Comparison of ENCODE assay signal across 17 cellular contexts in genomic region chr19:18100710-18101109, GRCh38. TPM values are rescaled to one million over a fixed set of nuclear protein-coding genes. Genes with fewer than 3 reads are reported as not detected.
A peak's percentile ranks its signal among the peaks of the same experiment; 100 is the strongest.
DNase-seq lines count a peak whose midpoint lies in the region; ATAC-seq and TF ChIP-seq lines count a peak whose summit lies in the region.
"Had no signal": no experiment of that assay in that cellular context is flagged by ENCODE, and none has a peak within 500 bp of the region (broad histone marks: within the 10 kb centered on the region; RNA-seq: fewer than 3 reads in every experiment).

No MANE protein-coding gene starts in this region.

- H2AFZ ChIP-seq in GM23338, result no peak overlapping the region; the same call in 1 of the 2 replicates

- peak; percentile 62 for ATAC-seq in GM23338
- no peak for ATAC-seq in esophagus mucosa
- no peak for ATAC-seq in sciatic nerve
- ATAC-seq in aorta (ENCODE audit: low FRiP score), result no peak

- no peaks in the 10 kb centered on the region for H3K79me2 ChIP-seq in GM23338 (replicated peaks; ENCODE audit: insufficient read depth)

- peaks cover 19% of the 10 kb centered on the region for H3K27me3 Mint-ChIP-seq in GM23338 (ENCODE audit: insufficient read depth, low read depth, poor library complexity)
- H3K27me3 Mint-ChIP-seq: activated naive CD4-positive, alpha-beta T cell treated with anti-CD3 and anti-CD28 coated beads, Interleukin-2, amount 50 U/mL, for 24 hours; naive B cell had no signal

- peak overlapping the region; percentile 21 for H3K4me3 ChIP-seq in GM23338
- H3K4me3 ChIP-seq in iPS-15b (ENCODE audit: low read depth, low read length), result peak overlapping the region; percentile 33
- no peak overlapping the region for H3K4me3 ChIP-seq in aorta (ENCODE audit: low read length in 2 of 2)

- H3K9me2 ChIP-seq in GM23338 (ENCODE audit: insufficient read depth), result no peaks in the 10 kb centered on the region

- intact Hi-C loops in sciatic nerve (cut with DNase I), result no loop called here
- intact Hi-C loops in aorta (cut with DNase I), result no loop called here

- no peak overlapping the region for H3K9ac ChIP-seq in iPS-15b (ENCODE audit: low read depth, low read length)

- H3K27me3 ChIP-seq in GM23338 (ENCODE audit: insufficient read depth) (peaks cover 16% of the 10 kb centered on the region; the same call in 1 of the 2 replicates), iPS-15b (ENCODE audit: control insufficient read depth, insufficient read depth, low read length) (peaks cover 5% of the 10 kb centered on the region), aorta (ENCODE audit: control insufficient read depth in 1 of 2, insufficient read depth in 2 of 2, low read length in 1 of 2) (no peaks in the 10 kb centered on the region)

- H3K4me1 ChIP-seq in GM23338 (ENCODE audit: insufficient read depth), result peaks cover 11% of the 10 kb centered on the region; the same call in 1 of the 2 replicates
- H3K4me1 ChIP-seq in iPS-15b (ENCODE audit: control insufficient read depth, insufficient read depth, low read length), result no peaks in the 10 kb centered on the region
- H3K4me1 ChIP-seq in aorta (ENCODE audit: control insufficient read depth in 1 of 2, insufficient read depth in 2 of 2, low read length in 2 of 2), result peaks cover 0 to 2% of the 10 kb centered on the region in 2 donors

- H3K27ac ChIP-seq in GM23338 (ENCODE audit: low read depth) (no peak overlapping the region), aorta (ENCODE audit: low read depth in 1 of 2, low read length in 2 of 2) (no peak overlapping the region)

- H3K4me2 ChIP-seq in GM23338, result peak overlapping the region; percentile 57; the same call in 1 of the 2 replicates

- no peaks in the 10 kb centered on the region for H3K36me3 Mint-ChIP-seq in GM23338 (ENCODE audit: low read depth)
- H3K36me3 Mint-ChIP-seq: activated naive CD4-positive, alpha-beta T cell treated with anti-CD3 and anti-CD28 coated beads, Interleukin-2, amount 50 U/mL, for 24 hours; naive B cell had no signal

- H3K9me3 ChIP-seq in iPS-15b (ENCODE audit: control insufficient read depth, insufficient read depth, low read length) (no peaks in the 10 kb centered on the region), aorta (ENCODE audit: control insufficient read depth, low read length) (no peaks in the 10 kb centered on the region)
- H3K9me3 ChIP-seq: BE2C had no signal

- no peaks in the 10 kb centered on the region for H3K9me3 Mint-ChIP-seq in GM23338
- H3K9me3 Mint-ChIP-seq: activated naive CD4-positive, alpha-beta T cell treated with anti-CD3 and anti-CD28 coated beads, Interleukin-2, amount 50 U/mL, for 24 hours; naive B cell; T-helper 1 cell treated with Interleukin-12 subunit alpha and Interleukin-12 subunit beta and Interleukin-4 antibody, amounts not matched to agents 30 μg/mL and 1 μg/mL, for 36 hours had no signal

- H4K20me1 ChIP-seq in GM23338 (replicated peaks; ENCODE audit: insufficient read depth), result no peaks in the 10 kb centered on the region

- no peak overlapping the region for H3K27ac Mint-ChIP-seq in GM23338
- H3K27ac Mint-ChIP-seq: activated naive CD4-positive, alpha-beta T cell treated with anti-CD3 and anti-CD28 coated beads, Interleukin-2, amount 50 U/mL, for 24 hours; T-helper 1 cell treated with Interleukin-12 subunit alpha and Interleukin-12 subunit beta and Interleukin-4 antibody, amounts not matched to agents 30 μg/mL and 1 μg/mL, for 36 hours had no signal

- TF ChIP-seq CTCF in GM23338 (conservative IDR thresholded peaks at IDR 0.05; ENCODE audit: low read depth in 2 of 2), result no peak

- H3K4me3 Mint-ChIP-seq in GM23338, result peak overlapping the region; percentile 42
- H3K4me3 Mint-ChIP-seq: activated naive CD4-positive, alpha-beta T cell treated with anti-CD3 and anti-CD28 coated beads, Interleukin-2, amount 50 U/mL, for 24 hours; T-helper 1 cell treated with Interleukin-12 subunit alpha and Interleukin-12 subunit beta and Interleukin-4 antibody, amounts not matched to agents 30 μg/mL and 1 μg/mL, for 36 hours had no signal

- in situ Hi-C loops in SK-MEL-5 (cut with HindIII; ENCODE audit: low pct_unique_long_range_greater_than_20kb, low sequenced_read_pairs), result no loop called here

- H3K36me3 ChIP-seq in GM23338 (ENCODE audit: insufficient read depth) (no peaks in the 10 kb centered on the region), iPS-15b (ENCODE audit: control insufficient read depth, insufficient read depth, low read length) (no peaks in the 10 kb centered on the region), aorta (ENCODE audit: control insufficient read depth in 1 of 2, insufficient read depth in 2 of 2, low read length in 1 of 2) (no peaks in the 10 kb centered on the region)
- H3K36me3 ChIP-seq: BE2C had no signal

- WGBS in aorta, 2 donors, result 75 to 77% methylated on average over 18 of the region's 18 CpGs

- peaks cover 11% of the 10 kb centered on the region; the same call in 1 of the 2 replicates for H3F3A ChIP-seq in GM23338 (replicated peaks; ENCODE audit: low read depth)

- DNase-seq in GM23338 (ENCODE audit: low spot score) (peak; percentile 93), SK-MEL-5 (ENCODE audit: low read depth, low spot score) (peak; percentile 15), pons (ENCODE audit: low spot score) (peak; percentile 66), SHP77 treated with DMSO at 0.1 percent for 48 hours (lab: John Stamatoyannopoulos, UW) (no peak), sciatic nerve (ENCODE audit: low spot score) (no peak), aorta (no peak)
- DNase-seq: activated CD8-positive, alpha-beta memory T cell treated with anti-CD3 and anti-CD28 coated beads, Interleukin-2, amount 50 U/mL, for 48 hours; BE2C; DND-41; MM.1S; naive B cell; NCI-H2029 treated with DMSO at 0.1 percent for 48 hours; NCI-H748 treated with DMSO at 0.1 percent for 48 hours had no signal

- peaks cover 15% of the 10 kb centered on the region for H3K4me1 Mint-ChIP-seq in GM23338

TF ChIP-seq in GM23338, 12 proteins besides CTCF, POLR2A, EP300 and RAD21:
- TF ChIP-seq EZH2 (IDR thresholded peaks at IDR 0.05; ENCODE audit: low read depth, unreplicated experiment), result no peak
- TF ChIP-seq POLR2AphosphoS5 (IDR thresholded peaks at IDR 0.05; ENCODE audit: low read depth), result peak; percentile 55; the same call in 1 of the 2 replicates

RNA-seq across cellular contexts. Expression of gene MAST3, which starts 3.1 kb away (rescaled TPM):
- total RNA-seq in GM23338 (2014; rRNA removed; shearing (Covaris generic)), result 8.8 and 9.9 TPM in 2 replicates
- polyA plus RNA-seq in GM23338 (2016; fragmentation: Nextera tagmentation; extraction: Ambion mirVana), result 5.6 and 6.3 TPM in 2 replicates
- total RNA-seq in SK-MEL-5 (2014; rRNA removed; shearing (Covaris generic)), result 1.1 and 1.7 TPM in 2 replicates
- 5.5 and 5.6 TPM in 2 replicates for polyA plus RNA-seq in SK-MEL-5 (2015; cell fraction: cytosol; rRNA removed)
- 7.7 and 8.3 TPM in 2 replicates for polyA plus RNA-seq in SK-MEL-5 (2015; cell fraction: nucleus; rRNA removed)
- total RNA-seq in esophagus mucosa, result 3.2 TPM
- 20.1 TPM for total RNA-seq in sciatic nerve
- total RNA-seq in aorta, result 10 to 100 TPM; 21.5 to 25.2 TPM
- polyA plus RNA-seq in aorta, result 10 to 100 TPM in 1 of 2 donors, 1 to 10 TPM in 1; 4.4 to 32.7 TPM

RNA-seq across cellular contexts. Expression of gene IL12RB1, which starts 14.0 kb away (rescaled TPM):
- not detected in 2 replicates for total RNA-seq in GM23338 (2014; rRNA removed; shearing (Covaris generic))
- not detected in 2 replicates for polyA plus RNA-seq in GM23338 (2016; fragmentation: Nextera tagmentation; extraction: Ambion mirVana)
- 0.27 TPM in 1 of 2 replicates, not detected in the other for total RNA-seq in SK-MEL-5 (2014; rRNA removed; shearing (Covaris generic))
- 0.27 TPM in 1 of 2 replicates, not detected in the other for polyA plus RNA-seq in SK-MEL-5 (2015; cell fraction: cytosol; rRNA removed)
- polyA plus RNA-seq in SK-MEL-5 (2015; cell fraction: nucleus; rRNA removed), result 0.18 TPM in 1 of 2 replicates, not detected in the other
- 0.36 TPM for total RNA-seq in esophagus mucosa
- 2.1 TPM for total RNA-seq in sciatic nerve
- 1 to 10 TPM; 1.7 to 2.6 TPM for total RNA-seq in aorta
- under 1 TPM; 0.69 to 0.75 TPM for polyA plus RNA-seq in aorta

RNA-seq across cellular contexts. Expression of gene PIK3R2, which starts 52.3 kb away (rescaled TPM):
- 37.1 and 66.6 TPM in 2 replicates for total RNA-seq in GM23338 (2014; rRNA removed; shearing (Covaris generic))
- polyA plus RNA-seq in GM23338 (2016; fragmentation: Nextera tagmentation; extraction: Ambion mirVana) (8.5 and 9.8 TPM in 2 replicates), aorta (1 to 10 TPM; 1.8 to 5.1 TPM)
- 7.2 and 8.9 TPM in 2 replicates for total RNA-seq in SK-MEL-5 (2014; rRNA removed; shearing (Covaris generic))
- polyA plus RNA-seq in SK-MEL-5 (2015; cell fraction: cytosol; rRNA removed), result 27.3 and 49.6 TPM in 2 replicates
- polyA plus RNA-seq in SK-MEL-5 (2015; cell fraction: nucleus; rRNA removed), result 6.2 and 20.5 TPM in 2 replicates
- total RNA-seq in esophagus mucosa (35.6 TPM), sciatic nerve (19.5 TPM), aorta (10 to 100 TPM; 14.1 to 21.8 TPM)

Comparison
In these comparisons a context has a peak if more than half of its experiments do, and no peak if none do; other contexts are left out.
1. DNase-seq: peak in GM23338 (single experiment), SK-MEL-5 (single experiment) and pons (single experiment); none in SHP77 treated with DMSO at 0.1 percent for 48 hours (single experiment), sciatic nerve (single experiment) and aorta (0 of 2).
2. H3K4me3 ChIP-seq: peak in GM23338 (single experiment) and iPS-15b (single experiment); none in aorta (0 of 2).